17 cellular contexts compared by ENCODE assay signal in genomic region chr2:240603846-240604245, GRCh38. TPM values are rescaled to one million over a fixed set of nuclear protein-coding genes. Genes with fewer than 3 reads are reported as not detected.
DNase-seq lines count a peak whose midpoint lies in the region; ATAC-seq and TF ChIP-seq lines count a peak whose summit lies in the region.
"Had no signal": no experiment of that assay in that cellular context is flagged by ENCODE, and none has a peak within 500 bp of the region (broad histone marks: within the 10 kb centered on the region; RNA-seq: fewer than 3 reads in every experiment).

No MANE protein-coding gene starts in this region.

- H3K4me3 ChIP-seq in left ventricle myocardium inferior (no peak overlapping the region), colonic mucosa (no peak overlapping the region), osteoblast (ENCODE audit: insufficient read depth, low read length) (no peak overlapping the region)
- H3K4me3 ChIP-seq: adrenal gland, prostate gland had no signal

- H3K4me1 ChIP-seq in left ventricle myocardium inferior (peaks cover 15% of the 10 kb centered on the region), colonic mucosa (peaks cover 11% of the 10 kb centered on the region), osteoblast (ENCODE audit: insufficient read depth, low read length) (no peaks in the 10 kb centered on the region)
- H3K4me1 ChIP-seq: adrenal gland, prostate gland had no signal

- peaks cover 4% of the 10 kb centered on the region for H4K20me1 ChIP-seq in osteoblast (ENCODE audit: insufficient read depth, low read length)

- H3K79me2 ChIP-seq in osteoblast (ENCODE audit: insufficient read depth, low read length): no peaks in the 10 kb centered on the region

- H3K36me3 ChIP-seq in left ventricle myocardium inferior (peaks cover 6% of the 10 kb centered on the region), colonic mucosa (no peaks in the 10 kb centered on the region), osteoblast (ENCODE audit: insufficient read depth, low read length) (no peaks in the 10 kb centered on the region)
- H3K36me3 ChIP-seq: prostate gland had no signal

- TF ChIP-seq CTCF in left ventricle myocardium inferior (IDR thresholded peaks at IDR 0.05; ENCODE audit: borderline replicate concordance) (no peak), colonic mucosa (IDR thresholded peaks at IDR 0.05) (no peak), osteoblast (IDR thresholded peaks at IDR 0.05; ENCODE audit: extremely low read depth, low read depth, low read length) (no peak)

- no peak overlapping the region for H2AFZ ChIP-seq in osteoblast (ENCODE audit: low read length)

- H3K27ac ChIP-seq in left ventricle myocardium inferior (replicated peaks) (no peak overlapping the region), colonic mucosa (peak overlapping the region; percentile 82), osteoblast (ENCODE audit: low read depth, low read length) (no peak overlapping the region)
- H3K27ac ChIP-seq: adrenal gland, prostate gland had no signal

- H3K27me3 ChIP-seq in left ventricle myocardium inferior (ENCODE audit: low read depth): no peaks in the 10 kb centered on the region
- no peaks in the 10 kb centered on the region for H3K27me3 ChIP-seq in colonic mucosa
- H3K27me3 ChIP-seq in osteoblast (ENCODE audit: insufficient read depth, low read length): no peaks in the 10 kb centered on the region
- H3K27me3 ChIP-seq: adrenal gland had no signal

- peak overlapping the region in 1 of 2 donors; percentile 91 for H3K9ac ChIP-seq in colonic mucosa (ENCODE audit: low read depth in 2 of 2, low read length in 2 of 2)

- DNase-seq in left cardiac atrium (peak; percentile 19), left ventricle myocardium inferior (no peak), colonic mucosa (no peak), osteoblast (ENCODE audit: insufficient read length, low spot score, missing footprints) (peak; percentile 73), RKO (ENCODE audit: low spot score) (no peak)
- no peak for DNase-seq in activated CD4-positive, alpha-beta T cell treated with anti-CD3 and anti-CD28 coated beads, Interleukin-2, amount 50 U/mL, for 4 hours
- DNase-seq: activated CD4-positive, alpha-beta T cell treated with anti-CD3 and anti-CD28 coated beads, Interleukin-2, amount 50 U/mL, for 48 hours; activated T-cell treated with anti-CD3 and anti-CD28 coated beads, Interleukin-2, amount 50 U/mL, for 72 hours; central memory CD4-positive, alpha-beta T cell; GOT3; NCI-H2029 treated with DMSO at 0.1 percent for 48 hours; NCI-H510A; stimulated activated naive CD4-positive, alpha-beta T cell had no signal

- H3K4me2 ChIP-seq in osteoblast (ENCODE audit: insufficient read depth, low read length): no peak overlapping the region

- ATAC-seq in left cardiac atrium (no peak), GM19452 (IDR thresholded peaks at IDR 0.05; ENCODE audit: unreplicated experiment) (no peak)
- ATAC-seq: T-cell had no signal

- no peaks in the 10 kb centered on the region for H3K9me3 ChIP-seq in left ventricle myocardium inferior (replicated peaks)
- no peaks in the 10 kb centered on the region for H3K9me3 ChIP-seq in colonic mucosa
- H3K9me3 ChIP-seq in osteoblast (ENCODE audit: low read depth, low read length): no peaks in the 10 kb centered on the region
- H3K9me3 ChIP-seq: adrenal gland, prostate gland had no signal

- intact Hi-C loops in left cardiac atrium (cut with DNase I): no loop called here
- intact Hi-C loops in left ventricle myocardium inferior (cut with micrococcal nuclease): no loop called here
- intact Hi-C loops in colonic mucosa (cut with DNase I): loop anchor here (10.0 kb wide), 1 partner anchor 89 kb away; no protein-coding TSS in a partner anchor

RNA-seq across cellular contexts. Expression of gene CAPN10, which starts 17.3 kb away (rescaled TPM):
- 10 to 100 TPM; 17.9 to 26.6 TPM for total RNA-seq in left cardiac atrium
- 31.2 TPM for total RNA-seq in left ventricle myocardium inferior
- 10 to 100 TPM; 29.1 to 47.8 TPM for total RNA-seq in colonic mucosa
- total RNA-seq in osteoblast: 21.0 and 22.1 TPM in 2 replicates

RNA-seq across cellular contexts. Expression of gene GPR35, which starts 21.4 kb away (rescaled TPM):
- total RNA-seq in left cardiac atrium: 1 to 10 TPM; 1.1 to 1.3 TPM
- total RNA-seq in left ventricle myocardium inferior: 1.3 TPM
- total RNA-seq in colonic mucosa: 10 to 100 TPM; 64.4 to 92.2 TPM
- 1.1 and 1.5 TPM in 2 replicates for total RNA-seq in osteoblast

RNA-seq across cellular contexts. Expression of gene RNPEPL1, which starts 35.6 kb away (rescaled TPM):
- total RNA-seq in left cardiac atrium (10 to 100 TPM; 47.3 to 67.6 TPM), left ventricle myocardium inferior (80.1 TPM), colonic mucosa (100 to 1,000 TPM in 1 of 2 donors, 10 to 100 TPM in 1; 87.2 to 108 TPM), osteoblast (13.0 and 14.7 TPM in 2 replicates)

RNA-seq across cellular contexts. Expression of gene DUSP28, which starts 43.7 kb away (rescaled TPM):
- total RNA-seq in left cardiac atrium: 1 to 10 TPM; 8.1 to 8.2 TPM
- 19.3 TPM for total RNA-seq in left ventricle myocardium inferior
- 1 to 10 TPM; 3.9 to 5.3 TPM for total RNA-seq in colonic mucosa
- total RNA-seq in osteoblast: 3.2 and 4.7 TPM in 2 replicates

RNA-seq across cellular contexts. Expression of gene ANKMY1, which starts 46.1 kb away (rescaled TPM):
- total RNA-seq in left cardiac atrium: 1 to 10 TPM; 4.9 to 8.1 TPM
- 4.0 TPM for total RNA-seq in left ventricle myocardium inferior
- total RNA-seq in colonic mucosa: 10 to 100 TPM; 12.3 to 18.1 TPM
- total RNA-seq in osteoblast: 11.2 and 11.5 TPM in 2 replicates

Comparison
In these comparisons a context has a peak if more than half of its experiments do, and no peak if none do; other contexts are left out.
1. DNase-seq: peak in left cardiac atrium (single experiment) and osteoblast (single experiment); none in left ventricle myocardium inferior (single experiment), colonic mucosa (single experiment), RKO (single experiment) and activated CD4-positive, alpha-beta T cell treated with anti-CD3 and anti-CD28 coated beads, Interleukin-2, amount 50 U/mL, for 4 hours (0 of 2).
2. RNA of gene GPR35, which starts 21.4 kb away (total RNA-seq): 64.4 to 92.2 TPM in colonic mucosa; 1.1 to 1.3 TPM in left cardiac atrium, 1.3 TPM in left ventricle myocardium inferior (single experiment) and 1.1 to 1.5 TPM in osteoblast; every median in the first group is over 10 times any median in the second.